ENCODE assay signal across 8 cellular contexts in the genomic region with DNA sequence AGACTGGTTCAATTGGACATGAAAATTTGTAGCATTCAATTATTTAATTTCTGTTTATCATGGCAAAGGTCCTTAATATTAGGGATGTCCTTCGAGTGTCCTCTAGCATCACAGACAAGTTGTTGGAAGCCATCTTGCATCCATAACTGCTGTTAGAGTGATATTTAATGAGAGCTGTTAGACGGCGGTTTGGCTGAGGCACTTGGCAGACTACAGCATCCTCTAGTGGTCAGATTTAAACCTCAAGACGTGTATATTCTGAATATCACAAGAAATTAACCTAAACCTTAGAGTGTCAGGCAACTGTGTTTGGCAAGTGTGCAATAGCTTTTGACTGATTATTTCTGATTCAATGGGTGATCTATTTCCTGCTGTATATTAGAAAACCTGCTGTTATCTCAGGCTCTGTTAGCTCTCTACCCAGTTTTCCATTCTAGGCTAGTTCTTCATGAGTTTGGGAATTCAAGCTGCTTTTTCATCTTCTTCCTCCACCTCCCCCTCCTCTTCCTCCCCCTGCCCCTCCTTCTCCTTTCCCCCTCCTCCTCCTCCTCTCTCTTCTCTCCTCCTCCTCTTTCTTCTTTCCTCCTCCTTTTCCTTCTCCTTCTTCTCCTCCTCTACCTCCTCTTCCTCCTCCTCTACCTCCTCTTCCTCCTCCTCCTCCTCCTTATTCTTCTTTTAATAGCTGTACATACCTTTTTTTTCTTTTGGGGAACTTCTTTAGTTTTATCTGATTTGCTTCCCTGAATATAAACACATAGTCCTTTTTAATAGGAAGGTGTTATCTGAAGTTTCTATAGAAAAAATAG. TPM values are rescaled to one million over a fixed set of nuclear protein-coding genes. Genes with fewer than 3 reads are reported as not detected.
DNase-seq lines count a peak whose midpoint lies in the region; ATAC-seq and TF ChIP-seq lines count a peak whose summit lies in the region.

No MANE protein-coding gene starts in this region.

- TF ChIP-seq CTCF in BJ (IDR thresholded peaks at IDR 0.05; ENCODE audit: insufficient read depth, low read depth, low read length) (peak; percentile 88), lung (IDR thresholded peaks at IDR 0.05; ENCODE audit: control extremely low read depth, extremely low read depth) (peak; percentile 95), testis (IDR thresholded peaks at IDR 0.05) (peak; percentile 82 to 95 (median 88))

- WGBS in lung, 2 donors: 4 to 11% methylated on average over 4 of the region's 4 CpGs
- 12 to 14% methylated on average over 4 of the region's 4 CpGs for WGBS in testis, 2 donors

- H3K27ac ChIP-seq in lung (ENCODE audit: low read depth in 1 of 2, low read length in 1 of 2) (no peak overlapping the region), testis (no peak overlapping the region)

- no peaks in the 10 kb centered on the region for H3K9me3 ChIP-seq in lung (ENCODE audit: control insufficient read depth in 2 of 2, insufficient read depth in 1 of 2, low read length in 1 of 2)
- no peaks in the 10 kb centered on the region for H3K9me3 ChIP-seq in testis

- H3K4me3 Mint-ChIP-seq in T-helper 2 cell treated with Interferon-gamma antibody and Interleukin-4, amounts not matched to agents 5 μg/mL and 100 μg/mL, for 36 hours: no peak overlapping the region

- DNase-seq in BJ (ENCODE audit: low read depth): peak; percentile 11
- DNase-seq in NCI-H1694 treated with DMSO at 0.1 percent for 48 hours (lab: John Stamatoyannopoulos, UW): peak; percentile 79
- DNase-seq in T-helper 2 cell treated with Interferon-gamma antibody and Interleukin-4, amounts not matched to agents 5 μg/mL and 100 μg/mL, for 36 hours (ENCODE audit: low spot score): peak; percentile 10
- DNase-seq in dermis microvascular lymphatic vessel endothelial cell (ENCODE audit: low read depth in 2 of 2): peak; percentile 20 to 57
- peak; percentile 42 for DNase-seq in lung (ENCODE audit: low spot score)
- peak; percentile 76 for DNase-seq in testis

- intact Hi-C loops in testis (cut with DNase I; ENCODE audit: low total_unique reads): loop anchor here (5.0 kb wide), 1 partner anchor 196 kb away; no protein-coding TSS in a partner anchor

- H3K36me3 Mint-ChIP-seq in T-helper 2 cell treated with Interferon-gamma antibody and Interleukin-4, amounts not matched to agents 5 μg/mL and 100 μg/mL, for 36 hours (ENCODE audit: low read depth): no peaks in the 10 kb centered on the region

- no peaks in the 10 kb centered on the region for H3K4me1 Mint-ChIP-seq in T-helper 2 cell treated with Interferon-gamma antibody and Interleukin-4, amounts not matched to agents 5 μg/mL and 100 μg/mL, for 36 hours (ENCODE audit: low read depth)

- H3K4me1 ChIP-seq in lung (ENCODE audit: control insufficient read depth in 2 of 2, insufficient read depth in 2 of 2, low read length in 2 of 2): no peaks in the 10 kb centered on the region
- no peaks in the 10 kb centered on the region for H3K4me1 ChIP-seq in testis

- H3K27me3 Mint-ChIP-seq in T-helper 2 cell treated with Interferon-gamma antibody and Interleukin-4, amounts not matched to agents 5 μg/mL and 100 μg/mL, for 36 hours (ENCODE audit: low read depth): peaks cover 29% of the 10 kb centered on the region

- ATAC-seq in GM18520 (IDR thresholded peaks at IDR 0.05; ENCODE audit: unreplicated experiment): peak; percentile 82
- ATAC-seq in HG02970 (IDR thresholded peaks at IDR 0.05; ENCODE audit: low FRiP score, unreplicated experiment): peak; percentile 72
- peak; percentile 58 for ATAC-seq in lung (ENCODE audit: insufficient read depth, low FRiP score)

- H3K4me3 ChIP-seq in BJ (ENCODE audit: low read depth, low read length) (no peak overlapping the region), lung (no peak overlapping the region), testis (no peak overlapping the region)

- CTCF ChIA-PET in BJ (lab: Yijun Ruan, JAX): interaction anchor here (0.6 to 4.8 kb wide), 20 partner anchors 10 to 782 kb away, joined by 3 to 79 read pairs (median 4); partner anchors contain the start of gene SPINK1

- POLR2A ChIA-PET in BJ (lab: Charles Lee): no interaction called here

- H3K9me3 Mint-ChIP-seq in T-helper 2 cell treated with Interferon-gamma antibody and Interleukin-4, amounts not matched to agents 5 μg/mL and 100 μg/mL, for 36 hours: no peaks in the 10 kb centered on the region

- H3K27ac Mint-ChIP-seq in T-helper 2 cell treated with Interferon-gamma antibody and Interleukin-4, amounts not matched to agents 5 μg/mL and 100 μg/mL, for 36 hours: no peak overlapping the region

- TF ChIP-seq POLR2A in testis (IDR thresholded peaks at IDR 0.05): no peak

- H3K27me3 ChIP-seq in BJ (ENCODE audit: control insufficient read depth, insufficient read depth, low read length): no peaks in the 10 kb centered on the region
- H3K27me3 ChIP-seq in lung (ENCODE audit: control insufficient read depth, insufficient read depth): no peaks in the 10 kb centered on the region
- H3K27me3 ChIP-seq in testis: no peaks in the 10 kb centered on the region

- no peaks in the 10 kb centered on the region for H3K36me3 ChIP-seq in BJ (ENCODE audit: control insufficient read depth, insufficient read depth, low read length)
- no peaks in the 10 kb centered on the region for H3K36me3 ChIP-seq in lung (ENCODE audit: control insufficient read depth in 2 of 2, insufficient read depth in 2 of 2, low read length in 2 of 2)
- no peaks in the 10 kb centered on the region for H3K36me3 ChIP-seq in testis (ENCODE audit: low read depth, missing control alignments)

RNA-seq across cellular contexts. Expression of gene SPINK1, which starts 8.6 kb away (rescaled TPM):
- polyA plus RNA-seq in BJ (2011; rRNA removed) (not detected in 2 replicates), lung (10 to 100 TPM; 16.5 to 20.2 TPM), testis (ENCODE audit: insufficient read depth, low read depth, low replicate concordance) (not detected)
- polyA minus RNA-seq in BJ (2011; rRNA and poly(A)+ RNA removed): not detected in 2 replicates
- total RNA-seq in dermis microvascular lymphatic vessel endothelial cell (not detected in 2 replicates), lung (10 to 100 TPM in 1 of 2 donors, 1 to 10 TPM in 1; 4.0 to 13.5 TPM), testis (not detected)

RNA-seq across cellular contexts. Expression of gene JAKMIP2, which starts 40.4 kb away (rescaled TPM):
- polyA plus RNA-seq in BJ (2011; rRNA removed): not detected in 2 replicates
- polyA minus RNA-seq in BJ (2011; rRNA and poly(A)+ RNA removed): not detected in 2 replicates
- total RNA-seq in dermis microvascular lymphatic vessel endothelial cell: not detected in 2 replicates
- total RNA-seq in lung: 1 to 10 TPM; 2.9 to 3.8 TPM
- 1 to 10 TPM in 1 of 2 donors, under 1 TPM in 1; 0.93 to 1.2 TPM for polyA plus RNA-seq in lung
- 1 to 10 TPM; 1.7 to 7.7 TPM for total RNA-seq in testis
- 3.4 TPM for polyA plus RNA-seq in testis (ENCODE audit: insufficient read depth, low read depth, low replicate concordance)

RNA-seq across cellular contexts. Expression of gene SCGB3A2, which starts 55.6 kb away (rescaled TPM):
- polyA plus RNA-seq in BJ (2011; rRNA removed) (not detected in 2 replicates), lung (1,000 to 10,000 TPM in 1 of 2 donors, 100 to 1,000 TPM in 1; 914 to 2,733 TPM), testis (ENCODE audit: insufficient read depth, low read depth, low replicate concordance) (not detected)
- polyA minus RNA-seq in BJ (2011; rRNA and poly(A)+ RNA removed): not detected in 2 replicates
- total RNA-seq in dermis microvascular lymphatic vessel endothelial cell (not detected in 2 replicates), lung (1,000 to 10,000 TPM in 1 of 2 donors, 100 to 1,000 TPM in 1; 305 to 4,264 TPM), testis (not detected)

Comparison
In these comparisons a context has a peak if more than half of its experiments do, and no peak if none do; other contexts are left out.
1. DNase-seq: peak in every context shown above with its lines; median percentile 79 in NCI-H1694 treated with DMSO at 0.1 percent for 48 hours; 76 in testis; 42 in lung; 38 in dermis microvascular lymphatic vessel endothelial cell; 11 in BJ; 10 in T-helper 2 cell treated with Interferon-gamma antibody and Interleukin-4, amounts not matched to agents 5 μg/mL and 100 μg/mL, for 36 hours.
2. RNA of gene SCGB3A2, which starts 55.6 kb away (total RNA-seq): 305 to 4,264 TPM in lung; not detected in dermis microvascular lymphatic vessel endothelial cell and not detected in testis; every median in the first group is over 100 times any median in the second.
3. Peak in every context shown above with its lines, with median percentiles within 50 percentile points of each other: CTCF ChIP-seq and ATAC-seq.